Comparison of ENCODE assay signal across 8 cellular contexts in genomic region chr9:13351768-13352386, GRCh38.
DNase-seq lines count a peak whose midpoint lies in the region; ATAC-seq and FAIRE-seq lines count a peak whose summit lies in the region.

No MANE protein-coding gene starts in this region.

- H3K9me3 Mint-ChIP-seq in stimulated activated naive B cell treated with anti-CD40 and anti-IgM and Interleukin-4, amounts not matched to agents 10 μg/mL and 1 μg/mL and 100 μg/mL, for 72 hours, result no peaks in the 10 kb centered on the region

- no peak overlapping the region for H3K4me3 Mint-ChIP-seq in stimulated activated naive B cell treated with anti-CD40 and anti-IgM and Interleukin-4, amounts not matched to agents 10 μg/mL and 1 μg/mL and 100 μg/mL, for 72 hours

- no peak overlapping the region for H3K27ac Mint-ChIP-seq in stimulated activated naive B cell treated with anti-CD40 and anti-IgM and Interleukin-4, amounts not matched to agents 10 μg/mL and 1 μg/mL and 100 μg/mL, for 72 hours

- no peaks in the 10 kb centered on the region for H3K27me3 Mint-ChIP-seq in stimulated activated naive B cell treated with anti-CD40 and anti-IgM and Interleukin-4, amounts not matched to agents 10 μg/mL and 1 μg/mL and 100 μg/mL, for 72 hours

- peak; percentile 56 for DNase-seq in DMS53 (lab: John Stamatoyannopoulos, UW)
- DNase-seq in LoVo (ENCODE audit: low spot score), result peak; percentile 24
- DNase-seq in SK-N-DZ (ENCODE audit: low spot score), result peak; percentile 28
- peak in 1 of 2 donors; percentile 22 for DNase-seq in frontal cortex (ENCODE audit: low spot score in 2 of 2)
- DNase-seq in sciatic nerve (ENCODE audit: low spot score), result no peak
- no peak for DNase-seq in stimulated activated naive B cell treated with anti-CD40 and anti-IgM and Interleukin-4, amounts not matched to agents 10 μg/mL and 1 μg/mL and 100 μg/mL, for 72 hours
- no peak for DNase-seq in activated gamma-delta T cell treated with Interleukin-2 at 50 U/mL for 16 hours

- no peaks in the 10 kb centered on the region for H3K36me3 Mint-ChIP-seq in stimulated activated naive B cell treated with anti-CD40 and anti-IgM and Interleukin-4, amounts not matched to agents 10 μg/mL and 1 μg/mL and 100 μg/mL, for 72 hours

- intact Hi-C loops in sciatic nerve (cut with DNase I), result no loop called here

- H3K4me1 Mint-ChIP-seq in stimulated activated naive B cell treated with anti-CD40 and anti-IgM and Interleukin-4, amounts not matched to agents 10 μg/mL and 1 μg/mL and 100 μg/mL, for 72 hours, result no peaks in the 10 kb centered on the region

- peak; percentile 69 for ATAC-seq in sciatic nerve
- no peak for ATAC-seq in stimulated activated naive B cell treated with anti-CD40 and anti-IgM and Interleukin-4, amounts not matched to agents 10 μg/mL and 1 μg/mL and 100 μg/mL, for 72 hours (replicated peaks)
- no peak for ATAC-seq in GM19467 (IDR thresholded peaks at IDR 0.05; ENCODE audit: unreplicated experiment)

- FAIRE-seq in frontal cortex (lab: Jason Lieb, UNC), result peak; percentile 75

Comparison
In these comparisons a context has a peak if more than half of its experiments do, and no peak if none do; other contexts are left out.
1. DNase-seq: peak in DMS53 (single experiment), LoVo (single experiment) and SK-N-DZ (single experiment); none in sciatic nerve (single experiment), stimulated activated naive B cell treated with anti-CD40 and anti-IgM and Interleukin-4, amounts not matched to agents 10 μg/mL and 1 μg/mL and 100 μg/mL, for 72 hours (single experiment) and activated gamma-delta T cell treated with Interleukin-2 at 50 U/mL for 16 hours (single experiment).